13 cellular contexts compared by ENCODE assay signal in the genomic region with DNA sequence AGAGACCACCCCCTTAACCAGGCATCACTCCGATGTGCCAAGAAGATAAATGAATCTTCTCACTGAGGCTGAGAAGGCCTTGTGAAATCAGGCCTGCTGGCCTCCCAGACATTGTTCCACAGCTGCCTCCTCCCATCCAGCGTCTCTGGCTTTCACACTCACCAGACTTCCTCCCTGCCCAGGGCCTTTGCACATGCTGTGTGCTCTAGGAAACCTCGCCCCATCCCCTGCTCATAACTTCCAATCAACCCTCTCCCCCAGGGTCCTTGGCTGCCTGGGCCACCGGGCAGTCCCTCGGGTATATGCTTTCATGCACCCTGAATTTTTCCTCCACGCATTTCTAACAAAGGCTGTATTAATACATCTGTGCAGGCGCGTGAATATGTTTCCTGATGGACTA.
"Had no signal": no experiment of that assay in that cellular context is flagged by ENCODE, and none has a peak within 500 bp of the region (broad histone marks: within the 10 kb centered on the region; RNA-seq: fewer than 3 reads in every experiment).

No MANE protein-coding gene starts in this region.

- H3K9ac ChIP-seq: neural progenitor cell had no signal

- H3K27ac ChIP-seq: epithelial cell of prostate, esophagus squamous epithelium, left lung, neural progenitor cell had no signal

- H2AFZ ChIP-seq: neural progenitor cell had no signal

- H3K4me3 ChIP-seq: esophagus squamous epithelium, left lung, lower lobe of right lung, neural progenitor cell, uterus had no signal

- H3K36me3 Mint-ChIP-seq: activated naive CD8-positive, alpha-beta T cell treated with anti-CD3 and anti-CD28 coated beads for 36 hours; naive thymus-derived CD8-positive, alpha-beta T cell; neural progenitor cell had no signal

- H3K36me3 ChIP-seq: esophagus squamous epithelium, heart right ventricle, left lung, lower lobe of right lung, neural progenitor cell, thoracic aorta, uterus had no signal

- H3K4me1 Mint-ChIP-seq: neural progenitor cell had no signal

- H3K4me2 ChIP-seq: neural progenitor cell had no signal

- H3K9me3 Mint-ChIP-seq: activated B cell treated with CpG ODN at 0.5 μM for 24 hours; activated naive CD4-positive, alpha-beta T cell treated with anti-CD3 and anti-CD28 coated beads for 36 hours; activated naive CD8-positive, alpha-beta T cell treated with anti-CD3 and anti-CD28 coated beads for 36 hours; naive thymus-derived CD8-positive, alpha-beta T cell; neural progenitor cell; stimulated activated naive CD8-positive, alpha-beta T cell treated with anti-CD3 and anti-CD28 coated beads, Interleukin-15, Interleukin-2, amounts not matched to agents 100 ng/mL and 50 ng/mL, for 24 hours had no signal

- H3K4me1 ChIP-seq: neural progenitor cell, uterus had no signal

- H3K27me3 ChIP-seq: left lung, uterus had no signal

- H3K27ac Mint-ChIP-seq: activated B cell treated with CpG ODN at 0.5 μM for 24 hours; activated naive CD4-positive, alpha-beta T cell treated with anti-CD3 and anti-CD28 coated beads for 36 hours; activated naive CD8-positive, alpha-beta T cell treated with anti-CD3 and anti-CD28 coated beads for 36 hours; neural progenitor cell; stimulated activated naive CD8-positive, alpha-beta T cell treated with anti-CD3 and anti-CD28 coated beads, Interleukin-15, Interleukin-2, amounts not matched to agents 100 ng/mL and 50 ng/mL, for 24 hours had no signal

- H3K9me3 ChIP-seq: esophagus squamous epithelium, heart right ventricle, left lung, lower lobe of right lung, thoracic aorta, uterus had no signal

- DNase-seq: esophagus squamous epithelium had no signal

- H3K4me3 Mint-ChIP-seq: activated B cell treated with CpG ODN at 0.5 μM for 24 hours; activated naive CD4-positive, alpha-beta T cell treated with anti-CD3 and anti-CD28 coated beads for 36 hours; activated naive CD8-positive, alpha-beta T cell treated with anti-CD3 and anti-CD28 coated beads for 36 hours; neural progenitor cell; stimulated activated naive CD8-positive, alpha-beta T cell treated with anti-CD3 and anti-CD28 coated beads, Interleukin-15, Interleukin-2, amounts not matched to agents 100 ng/mL and 50 ng/mL, for 24 hours had no signal
